In genomic region chr22:27647540-27647939, GRCh38 we compare ENCODE assay signal across 20 cellular contexts.
"Had no signal": no experiment of that assay in that cellular context is flagged by ENCODE, and none has a peak within 500 bp of the region (broad histone marks: within the 10 kb centered on the region; RNA-seq: fewer than 3 reads in every experiment).

No MANE protein-coding gene starts in this region.

- H3K36me3 ChIP-seq: ascending aorta, tibial artery had no signal

- H3K4me3 Mint-ChIP-seq: activated CD4-positive, alpha-beta T cell treated with anti-CD3 and anti-CD28 coated beads, Interleukin-2, amount 10 ng/mL, durations not matched to agents 7 days and 5 days; activated CD8-positive, alpha-beta T cell treated with anti-CD3 and anti-CD28 coated beads, Interleukin-2, amount 10 ng/mL, durations not matched to agents 7 days and 5 days; activated T-helper 1 cell treated with anti-CD3 and anti-CD28 coated beads, Interleukin-12 subunit alpha, Interleukin-12 subunit beta, Interleukin-2, Interleukin-4 antibody, amounts not matched to agents 30 ng/mL and 10 ng/mL and 1 ng/mL, durations not matched to agents 14 hours and 24 hours and 36 hours; central memory CD8-positive, alpha-beta T cell; memory B cell; nephron; stimulated activated naive CD8-positive, alpha-beta T cell treated with anti-CD3 and anti-CD28 coated beads, Interleukin-15, Interleukin-2, amounts not matched to agents 100 ng/mL and 50 ng/mL, for 24 hours had no signal

- H3K4me3 ChIP-seq: ascending aorta, tibial artery had no signal

- DNase-seq: activated CD4-positive, alpha-beta T cell treated with anti-CD3 and anti-CD28 coated beads, Interleukin-2, amount 10 ng/mL, durations not matched to agents 7 days and 5 days; activated CD4-positive, CD25-positive, alpha-beta regulatory T cell treated with anti-CD3 and anti-CD28 coated beads, Interleukin-2, amount 50 U/mL, for 72 hours; activated CD8-positive, alpha-beta T cell treated with anti-CD3 and anti-CD28 coated beads, Interleukin-2, amount 10 ng/mL, durations not matched to agents 7 days and 5 days; activated gamma-delta T cell treated with Interleukin-2 at 50 U/mL for 16 hours; effector memory CD4-positive, alpha-beta T cell; foreskin melanocyte; glutamatergic neuron; hypothalamus; nucleus accumbens; posterior cingulate gyrus; stimulated activated CD4-positive, alpha-beta T cell treated with anti-CD3 and anti-CD28 coated beads, Interleukin-1b, Interleukin-23, amount 100 ng/mL, for 48 hours; tibial artery had no signal

- H3K9me3 Mint-ChIP-seq: activated CD4-positive, alpha-beta T cell treated with anti-CD3 and anti-CD28 coated beads, Interleukin-2, amount 10 ng/mL, durations not matched to agents 7 days and 5 days; activated T-helper 1 cell treated with anti-CD3 and anti-CD28 coated beads, Interleukin-12 subunit alpha, Interleukin-12 subunit beta, Interleukin-2, Interleukin-4 antibody, amounts not matched to agents 30 ng/mL and 10 ng/mL and 1 ng/mL, durations not matched to agents 14 hours and 24 hours and 36 hours; central memory CD8-positive, alpha-beta T cell; stimulated activated naive CD8-positive, alpha-beta T cell treated with anti-CD3 and anti-CD28 coated beads, Interleukin-15, Interleukin-2, amounts not matched to agents 100 ng/mL and 50 ng/mL, for 24 hours had no signal

- H3K36me3 Mint-ChIP-seq: activated naive CD4-positive, alpha-beta T cell treated with anti-CD3 and anti-CD28 coated beads, Interleukin-2, amount 50 U/mL, for 72 hours had no signal

- H3K9me3 ChIP-seq: ascending aorta, tibial artery had no signal

- H3K27me3 ChIP-seq: ascending aorta, tibial artery had no signal

- H3K4me1 Mint-ChIP-seq: activated CD4-positive, alpha-beta T cell treated with anti-CD3 and anti-CD28 coated beads, Interleukin-2, amount 10 ng/mL, durations not matched to agents 7 days and 5 days; central memory CD8-positive, alpha-beta T cell; memory B cell had no signal

- H3K27ac Mint-ChIP-seq: activated CD4-positive, alpha-beta T cell treated with anti-CD3 and anti-CD28 coated beads, Interleukin-2, amount 10 ng/mL, durations not matched to agents 7 days and 5 days; activated CD8-positive, alpha-beta T cell treated with anti-CD3 and anti-CD28 coated beads, Interleukin-2, amount 10 ng/mL, durations not matched to agents 7 days and 5 days; activated naive CD4-positive, alpha-beta T cell treated with anti-CD3 and anti-CD28 coated beads, Interleukin-2, amount 50 U/mL, for 72 hours; activated T-helper 1 cell treated with anti-CD3 and anti-CD28 coated beads, Interleukin-12 subunit alpha, Interleukin-12 subunit beta, Interleukin-2, Interleukin-4 antibody, amounts not matched to agents 30 ng/mL and 10 ng/mL and 1 ng/mL, durations not matched to agents 14 hours and 24 hours and 36 hours; memory B cell; nephron; stimulated activated naive CD8-positive, alpha-beta T cell treated with anti-CD3 and anti-CD28 coated beads, Interleukin-15, Interleukin-2, amounts not matched to agents 100 ng/mL and 50 ng/mL, for 24 hours had no signal

- H3K27ac ChIP-seq: ascending aorta, tibial artery, VCaP had no signal

- H3K27me3 Mint-ChIP-seq: activated CD4-positive, alpha-beta T cell treated with anti-CD3 and anti-CD28 coated beads, Interleukin-2, amount 10 ng/mL, durations not matched to agents 7 days and 5 days had no signal
